Comparison of ENCODE assay signal across 1 cellular context in the genomic region with DNA sequence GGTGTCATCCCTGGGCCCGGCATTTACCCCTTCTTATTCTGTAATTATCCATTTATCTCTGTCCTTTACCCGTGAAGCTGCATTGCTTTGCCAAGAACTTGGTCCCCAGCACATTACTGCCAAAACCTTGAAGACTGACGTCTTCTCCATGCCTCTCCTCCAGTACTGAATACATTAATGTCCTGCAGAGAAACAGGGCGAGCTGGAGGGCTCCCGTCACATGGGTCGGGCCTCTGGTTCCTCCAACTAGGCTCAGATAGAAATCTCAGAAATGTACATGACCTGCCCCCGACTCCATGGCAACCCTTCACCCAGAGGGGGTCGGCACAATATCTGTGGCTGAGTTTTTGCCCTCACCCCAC.
TF ChIP-seq lines count a peak whose summit lies in the region.

No MANE protein-coding gene starts in this region.

TF ChIP-seq in K562, 482 proteins besides CTCF, POLR2A, EP300 and RAD21:
- 0 out of 2 replicates have a peak, but pooled peaks have one; percentile 29 for TF ChIP-seq ZSCAN29 (IDR thresholded peaks at IDR 0.05)
- TF ChIP-seq ZNF253 (CRISPR knock-in tag; conservative IDR thresholded peaks at IDR 0.05): no peak
- 0 out of 2 replicates have a peak, but pooled peaks have one; percentile 16 for TF ChIP-seq LCOR (CRISPR knock-in tag; IDR thresholded peaks at IDR 0.05)
- no peak for TF ChIP-seq NFE2 (IDR thresholded peaks at IDR 0.05; ENCODE audit: low read depth)
- TF ChIP-seq, protein P1, sequence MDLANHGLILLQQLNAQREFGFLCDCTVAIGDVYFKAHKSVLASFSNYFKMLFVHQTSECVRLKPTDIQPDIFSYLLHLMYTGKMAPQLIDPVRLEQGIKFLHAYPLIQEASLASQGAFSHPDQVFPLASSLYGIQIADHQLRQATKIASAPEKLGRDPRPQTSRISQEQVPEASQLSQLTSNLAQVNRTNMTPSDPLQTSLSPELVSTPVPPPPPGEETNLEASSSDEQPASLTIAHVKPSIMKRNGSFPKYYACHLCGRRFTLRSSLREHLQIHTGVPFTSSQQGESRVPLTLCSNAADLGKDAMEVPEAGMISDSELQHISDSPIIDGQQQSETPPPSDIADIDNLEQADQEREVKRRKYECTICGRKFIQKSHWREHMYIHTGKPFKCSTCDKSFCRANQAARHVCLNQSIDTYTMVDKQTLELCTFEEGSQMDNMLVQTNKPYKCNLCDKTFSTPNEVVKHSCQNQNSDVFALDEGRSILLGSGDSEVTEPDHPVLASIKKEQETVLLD (IDR thresholded peaks at IDR 0.05): peak; percentile 11; the same call in 1 of the 2 replicates
- TF ChIP-seq ADNP (tag; IDR thresholded peaks at IDR 0.05): no peak
- TF ChIP-seq ELF4 (CRISPR knock-in tag; IDR thresholded peaks at IDR 0.05): no peak
- TF ChIP-seq, protein P2, sequence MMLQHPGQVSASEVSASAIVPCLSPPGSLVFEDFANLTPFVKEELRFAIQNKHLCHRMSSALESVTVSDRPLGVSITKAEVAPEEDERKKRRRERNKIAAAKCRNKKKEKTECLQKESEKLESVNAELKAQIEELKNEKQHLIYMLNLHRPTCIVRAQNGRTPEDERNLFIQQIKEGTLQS (IDR thresholded peaks at IDR 0.05): no peak
- TF ChIP-seq, protein P2 (CRISPR knock-in tag; conservative IDR thresholded peaks at IDR 0.05): 0 out of 2 replicates have a peak, but pooled peaks have one; percentile 33
- TF ChIP-seq, protein P3, sequence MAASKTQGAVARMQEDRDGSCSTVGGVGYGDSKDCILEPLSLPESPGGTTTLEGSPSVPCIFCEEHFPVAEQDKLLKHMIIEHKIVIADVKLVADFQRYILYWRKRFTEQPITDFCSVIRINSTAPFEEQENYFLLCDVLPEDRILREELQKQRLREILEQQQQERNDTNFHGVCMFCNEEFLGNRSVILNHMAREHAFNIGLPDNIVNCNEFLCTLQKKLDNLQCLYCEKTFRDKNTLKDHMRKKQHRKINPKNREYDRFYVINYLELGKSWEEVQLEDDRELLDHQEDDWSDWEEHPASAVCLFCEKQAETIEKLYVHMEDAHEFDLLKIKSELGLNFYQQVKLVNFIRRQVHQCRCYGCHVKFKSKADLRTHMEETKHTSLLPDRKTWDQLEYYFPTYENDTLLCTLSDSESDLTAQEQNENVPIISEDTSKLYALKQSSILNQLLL (CRISPR knock-in tag; IDR thresholded peaks at IDR 0.05; ENCODE audit: borderline replicate concordance): no peak
